ENCODE assay signal across 8 cellular contexts in the genomic region with DNA sequence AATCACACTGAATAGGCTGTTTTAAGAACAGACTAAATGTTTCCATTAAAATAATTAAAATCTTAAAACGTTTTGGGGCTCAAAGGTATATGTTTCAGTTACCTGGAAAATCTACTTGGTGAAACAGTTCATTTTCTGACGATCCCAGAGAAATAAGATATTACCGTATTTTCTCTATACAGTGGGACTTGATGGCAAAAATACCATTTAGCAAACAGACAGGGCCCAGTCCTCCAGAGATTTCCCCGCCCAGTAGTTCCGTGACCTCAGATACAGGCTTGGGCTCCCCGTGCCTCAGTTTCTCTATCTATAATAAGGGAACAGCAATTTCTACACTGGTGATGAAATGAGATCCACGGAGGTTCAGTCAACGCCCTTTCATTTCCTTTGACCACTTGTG.
"Had no signal": no experiment of that assay in that cellular context is flagged by ENCODE, and none has a peak within 500 bp of the region (broad histone marks: within the 10 kb centered on the region; RNA-seq: fewer than 3 reads in every experiment).

No MANE protein-coding gene starts in this region.

- ATAC-seq: GM12878 had no signal

- H3K4me3 ChIP-seq: GM12878 had no signal

- DNase-seq: GDM1, GF-D8 had no signal

- FAIRE-seq: G401.6, GM12878, GM12891, GM12892, GM18507, GM19239 had no signal
